Comparison of ENCODE assay signal across 8 cellular contexts in the genomic region with DNA sequence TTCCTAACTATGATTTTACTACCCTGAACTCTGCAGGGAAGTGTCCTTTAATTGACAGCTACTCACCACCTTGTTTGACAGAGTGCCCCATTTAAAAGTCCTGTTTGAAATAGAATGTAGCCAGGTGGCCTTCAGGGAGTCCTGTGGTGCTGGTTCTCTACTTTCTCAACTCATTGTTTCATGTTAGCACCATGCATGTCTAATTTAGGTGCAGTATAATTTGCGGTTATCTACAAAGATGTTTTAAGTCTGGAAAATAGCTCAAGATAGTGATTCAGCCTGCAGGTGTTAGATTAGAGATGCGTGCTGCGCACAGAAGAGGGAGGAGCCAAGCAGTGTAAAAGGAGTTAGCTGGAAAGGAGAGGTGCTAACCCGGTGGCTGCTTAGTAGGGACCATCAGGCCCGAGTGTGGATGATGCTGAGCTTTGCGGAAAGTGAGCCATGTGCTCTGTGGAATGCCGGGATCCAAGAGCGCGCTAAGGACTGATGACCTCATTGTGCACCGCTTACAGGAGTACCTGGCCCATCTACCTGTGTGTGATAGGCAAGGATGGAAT. TPM values are rescaled to one million over a fixed set of nuclear protein-coding genes. Genes with fewer than 3 reads are reported as not detected.
DNase-seq lines count a peak whose midpoint lies in the region; ATAC-seq and TF ChIP-seq lines count a peak whose summit lies in the region.

No MANE protein-coding gene starts in this region.

- H3K4me1 ChIP-seq in esophagus (ENCODE audit: control insufficient read depth in 2 of 2, insufficient read depth in 2 of 2, low read length in 1 of 2) = peaks cover 0 to 7% of the 10 kb centered on the region in 2 donors
- H3K4me1 ChIP-seq in psoas muscle = peaks cover 23% of the 10 kb centered on the region

- H3K4me3 ChIP-seq in NB4 (ENCODE audit: low read depth, low read length) (peak overlapping the region; percentile 99), esophagus (ENCODE audit: low read depth in 1 of 2, low read length in 2 of 2) (peak overlapping the region; percentile 10 to 68), psoas muscle (peak overlapping the region; percentile 75)

- TF ChIP-seq POLR2A in NB4 (IDR thresholded peaks at IDR 0.05; ENCODE audit: extremely low read depth, insufficient read length) = no peak

- DNase-seq in D341Med (ENCODE audit: low spot score) (peak; percentile 32), NB4 (ENCODE audit: low read depth) (peak; percentile 35), psoas muscle (no peak), ureter (ENCODE audit: low spot score) (no peak)
- peak; percentile 50 for DNase-seq in activated CD8-positive, alpha-beta memory T cell treated with anti-CD3 and anti-CD28 coated beads, Interleukin-2, amount 50 U/mL, for 1 hour (ENCODE audit: extremely low read depth)

- H3K27ac ChIP-seq in esophagus (ENCODE audit: low read depth in 2 of 2, low read length in 1 of 2) = peak overlapping the region; percentile 71 to 74
- peak overlapping the region; percentile 91 for H3K27ac ChIP-seq in psoas muscle

- WGBS in esophagus, 2 donors = 19 to 20% methylated on average over 10 of the region's 10 CpGs
- WGBS in psoas muscle, 3 donors = 16 to 26% (median 22%) methylated on average over 10 of the region's 10 CpGs

- H3K9me3 ChIP-seq in esophagus (ENCODE audit: control insufficient read depth in 2 of 2, insufficient read depth in 1 of 2, low read depth in 1 of 2, low read length in 1 of 2) (no peaks in the 10 kb centered on the region), psoas muscle (no peaks in the 10 kb centered on the region)

- TF ChIP-seq CTCF in NB4 (IDR thresholded peaks at IDR 0.05; ENCODE audit: low read depth, low read length) (no peak), psoas muscle (IDR thresholded peaks at IDR 0.05) (no peak)

- H3K27me3 ChIP-seq in esophagus (ENCODE audit: control insufficient read depth in 1 of 2, insufficient read depth in 2 of 2, low read length in 2 of 2) = no peaks in the 10 kb centered on the region
- H3K27me3 ChIP-seq in psoas muscle (ENCODE audit: insufficient read depth in 3 of 3, low read length in 2 of 3) = no peaks in the 10 kb centered on the region

- intact Hi-C loops in psoas muscle (cut with DNase I) = loop anchor here (5.0 kb wide), 1 partner anchor 111 kb away; a partner anchor contains a TSS

- H3K36me3 ChIP-seq in esophagus (ENCODE audit: control insufficient read depth in 2 of 2, insufficient read depth in 2 of 2, low read length in 1 of 2) = no peaks in the 10 kb centered on the region
- no peaks in the 10 kb centered on the region for H3K36me3 ChIP-seq in psoas muscle (ENCODE audit: insufficient read depth in 1 of 2, low read depth in 1 of 2)

- ATAC-seq in GM19468 (IDR thresholded peaks at IDR 0.05; ENCODE audit: extremely low read depth, unreplicated experiment) (peak; percentile 9), psoas muscle (no peak), GM19467 (IDR thresholded peaks at IDR 0.05; ENCODE audit: unreplicated experiment) (no peak)

RNA-seq across cellular contexts. Expression of a gene that starts 1.2 kb away (rescaled TPM):
- polyA plus RNA-seq in esophagus (10 to 100 TPM; 20.2 to 24.0 TPM), psoas muscle (100 to 1,000 TPM in 1 of 3 donors, 10 to 100 TPM in 2; 57.6 to 110 (median 76.5) TPM)
- total RNA-seq in psoas muscle (10 to 100 TPM; 33.3 to 49.9 (median 42.2) TPM), ureter (31.1 TPM)

RNA-seq across cellular contexts. Expression of a gene that starts 22.4 kb away (rescaled TPM):
- polyA plus RNA-seq in esophagus = 1 to 10 TPM; 2.2 to 2.3 TPM
- total RNA-seq in psoas muscle = 1 to 10 TPM in 2 of 4 donors, under 1 TPM in 2; 0.41 to 1.9 (median 0.96) TPM
- polyA plus RNA-seq in psoas muscle = under 1 TPM; 0.11 to 0.30 (median 0.29) TPM
- total RNA-seq in ureter = 6.0 TPM

Comparison
In these comparisons a context has a peak if more than half of its experiments do, and no peak if none do; other contexts are left out.
1. DNase-seq: peak in D341Med (single experiment), NB4 (single experiment) and activated CD8-positive, alpha-beta memory T cell treated with anti-CD3 and anti-CD28 coated beads, Interleukin-2, amount 50 U/mL, for 1 hour (single experiment); none in psoas muscle (0 of 2) and ureter (single experiment).
2. H3K4me3 ChIP-seq: peak in every context shown above with its lines; median percentile 99 in NB4; 75 in psoas muscle; 39 in esophagus.